1 cellular context compared by ENCODE assay signal in genomic region chr2:9003616-9004337, GRCh38.
TF ChIP-seq lines count a peak whose summit lies in the region.

A gene with protein sequence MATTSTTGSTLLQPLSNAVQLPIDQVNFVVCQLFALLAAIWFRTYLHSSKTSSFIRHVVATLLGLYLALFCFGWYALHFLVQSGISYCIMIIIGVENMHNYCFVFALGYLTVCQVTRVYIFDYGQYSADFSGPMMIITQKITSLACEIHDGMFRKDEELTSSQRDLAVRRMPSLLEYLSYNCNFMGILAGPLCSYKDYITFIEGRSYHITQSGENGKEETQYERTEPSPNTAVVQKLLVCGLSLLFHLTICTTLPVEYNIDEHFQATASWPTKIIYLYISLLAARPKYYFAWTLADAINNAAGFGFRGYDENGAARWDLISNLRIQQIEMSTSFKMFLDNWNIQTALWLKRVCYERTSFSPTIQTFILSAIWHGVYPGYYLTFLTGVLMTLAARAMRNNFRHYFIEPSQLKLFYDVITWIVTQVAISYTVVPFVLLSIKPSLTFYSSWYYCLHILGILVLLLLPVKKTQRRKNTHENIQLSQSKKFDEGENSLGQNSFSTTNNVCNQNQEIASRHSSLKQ (minus strand): TSS chr2:9003684. CDS start chr2:9003614, 70 bp downstream.

TF ChIP-seq in GM12878, 131 proteins besides CTCF, POLR2A, EP300 and RAD21 (continued from another document and continues in another):
- TF ChIP-seq, protein P1, sequence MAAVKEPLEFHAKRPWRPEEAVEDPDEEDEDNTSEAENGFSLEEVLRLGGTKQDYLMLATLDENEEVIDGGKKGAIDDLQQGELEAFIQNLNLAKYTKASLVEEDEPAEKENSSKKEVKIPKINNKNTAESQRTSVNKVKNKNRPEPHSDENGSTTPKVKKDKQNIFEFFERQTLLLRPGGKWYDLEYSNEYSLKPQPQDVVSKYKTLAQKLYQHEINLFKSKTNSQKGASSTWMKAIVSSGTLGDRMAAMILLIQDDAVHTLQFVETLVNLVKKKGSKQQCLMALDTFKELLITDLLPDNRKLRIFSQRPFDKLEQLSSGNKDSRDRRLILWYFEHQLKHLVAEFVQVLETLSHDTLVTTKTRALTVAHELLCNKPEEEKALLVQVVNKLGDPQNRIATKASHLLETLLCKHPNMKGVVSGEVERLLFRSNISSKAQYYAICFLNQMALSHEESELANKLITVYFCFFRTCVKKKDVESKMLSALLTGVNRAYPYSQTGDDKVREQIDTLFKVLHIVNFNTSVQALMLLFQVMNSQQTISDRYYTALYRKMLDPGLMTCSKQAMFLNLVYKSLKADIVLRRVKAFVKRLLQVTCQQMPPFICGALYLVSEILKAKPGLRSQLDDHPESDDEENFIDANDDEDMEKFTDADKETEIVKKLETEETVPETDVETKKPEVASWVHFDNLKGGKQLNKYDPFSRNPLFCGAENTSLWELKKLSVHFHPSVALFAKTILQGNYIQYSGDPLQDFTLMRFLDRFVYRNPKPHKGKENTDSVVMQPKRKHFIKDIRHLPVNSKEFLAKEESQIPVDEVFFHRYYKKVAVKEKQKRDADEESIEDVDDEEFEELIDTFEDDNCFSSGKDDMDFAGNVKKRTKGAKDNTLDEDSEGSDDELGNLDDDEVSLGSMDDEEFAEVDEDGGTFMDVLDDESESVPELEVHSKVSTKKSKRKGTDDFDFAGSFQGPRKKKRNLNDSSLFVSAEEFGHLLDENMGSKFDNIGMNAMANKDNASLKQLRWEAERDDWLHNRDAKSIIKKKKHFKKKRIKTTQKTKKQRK (IDR thresholded peaks at IDR 0.05; ENCODE audit: low read depth, low read length), result no peak
- no peak for TF ChIP-seq STAT3 (IDR thresholded peaks at IDR 0.05; ENCODE audit: low read depth, low read length)
- no peak for TF ChIP-seq RFX5 (IDR thresholded peaks at IDR 0.05; ENCODE audit: low read depth, low read length)
- TF ChIP-seq MTA3 (IDR thresholded peaks at IDR 0.05; ENCODE audit: borderline replicate concordance, low read length), result no peak
- no peak for TF ChIP-seq STAT1 (conservative IDR thresholded peaks at IDR 0.05)
- no peak for TF ChIP-seq SMAD5 (IDR thresholded peaks at IDR 0.05; ENCODE audit: low read depth)
- no peak for TF ChIP-seq SMC3 (IDR thresholded peaks at IDR 0.05; ENCODE audit: borderline replicate concordance, low read length)
- TF ChIP-seq HDAC6 (IDR thresholded peaks at IDR 0.05; ENCODE audit: unreplicated experiment), result no peak
- peak; percentile 73 for TF ChIP-seq NBN (IDR thresholded peaks at IDR 0.05)
- TF ChIP-seq ZNF207 (IDR thresholded peaks at IDR 0.05; ENCODE audit: borderline replicate concordance), result peak; percentile 80; the same call in 1 of the 2 replicates
- TF ChIP-seq YY1 (IDR thresholded peaks at IDR 0.05; ENCODE audit: low read depth, low read length), result no peak
- TF ChIP-seq BCL11A (IDR thresholded peaks at IDR 0.05; ENCODE audit: low read depth, low read length), result no peak
- peak; percentile 87 for TF ChIP-seq CHD2 (IDR thresholded peaks at IDR 0.05; ENCODE audit: borderline replicate concordance, low read depth, low read length)
- no peak for TF ChIP-seq RUNX3 (IDR thresholded peaks at IDR 0.05; ENCODE audit: low read length)
- no peak for TF ChIP-seq SIX5 (IDR thresholded peaks at IDR 0.05; ENCODE audit: low read depth, low read length, severe bottlenecking)
- no peak for TF ChIP-seq ATF7 (IDR thresholded peaks at IDR 0.05; ENCODE audit: low read depth)
- no peak for TF ChIP-seq ELK1 (IDR thresholded peaks at IDR 0.05; ENCODE audit: low read depth, low read length)
- TF ChIP-seq PAX8 (IDR thresholded peaks at IDR 0.05), result no peak
- no peak for TF ChIP-seq NRF1 (conservative IDR thresholded peaks at IDR 0.05; ENCODE audit: low read depth, low read length)
- TF ChIP-seq SMARCA5 (IDR thresholded peaks at IDR 0.05), result peak; percentile 29
- TF ChIP-seq, protein P2, sequence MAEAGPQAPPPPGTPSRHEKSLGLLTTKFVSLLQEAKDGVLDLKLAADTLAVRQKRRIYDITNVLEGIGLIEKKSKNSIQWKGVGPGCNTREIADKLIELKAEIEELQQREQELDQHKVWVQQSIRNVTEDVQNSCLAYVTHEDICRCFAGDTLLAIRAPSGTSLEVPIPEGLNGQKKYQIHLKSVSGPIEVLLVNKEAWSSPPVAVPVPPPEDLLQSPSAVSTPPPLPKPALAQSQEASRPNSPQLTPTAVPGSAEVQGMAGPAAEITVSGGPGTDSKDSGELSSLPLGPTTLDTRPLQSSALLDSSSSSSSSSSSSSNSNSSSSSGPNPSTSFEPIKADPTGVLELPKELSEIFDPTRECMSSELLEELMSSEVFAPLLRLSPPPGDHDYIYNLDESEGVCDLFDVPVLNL (IDR thresholded peaks at IDR 0.05; ENCODE audit: low read depth, low read length), result no peak
- TF ChIP-seq NFXL1 (IDR thresholded peaks at IDR 0.05; ENCODE audit: borderline replicate concordance), result no peak
- TF ChIP-seq ZNF384 (IDR thresholded peaks at IDR 0.05; ENCODE audit: borderline replicate concordance, low read depth, low read length), result no peak
- no peak for TF ChIP-seq NFIC (IDR thresholded peaks at IDR 0.05; ENCODE audit: low read depth, low read length)
- TF ChIP-seq SMAD1 (IDR thresholded peaks at IDR 0.05; ENCODE audit: low read depth, partially characterized antibody), result no peak
- no peak for TF ChIP-seq TCF7 (IDR thresholded peaks at IDR 0.05; ENCODE audit: borderline replicate concordance)
- no peak for TF ChIP-seq HCFC1 (IDR thresholded peaks at IDR 0.05; ENCODE audit: low read length)
- no peak for TF ChIP-seq E4F1 (IDR thresholded peaks at IDR 0.05; ENCODE audit: borderline replicate concordance, partially characterized antibody)
- TF ChIP-seq PML (IDR thresholded peaks at IDR 0.05; ENCODE audit: low read length), result no peak
- TF ChIP-seq, protein P3, sequence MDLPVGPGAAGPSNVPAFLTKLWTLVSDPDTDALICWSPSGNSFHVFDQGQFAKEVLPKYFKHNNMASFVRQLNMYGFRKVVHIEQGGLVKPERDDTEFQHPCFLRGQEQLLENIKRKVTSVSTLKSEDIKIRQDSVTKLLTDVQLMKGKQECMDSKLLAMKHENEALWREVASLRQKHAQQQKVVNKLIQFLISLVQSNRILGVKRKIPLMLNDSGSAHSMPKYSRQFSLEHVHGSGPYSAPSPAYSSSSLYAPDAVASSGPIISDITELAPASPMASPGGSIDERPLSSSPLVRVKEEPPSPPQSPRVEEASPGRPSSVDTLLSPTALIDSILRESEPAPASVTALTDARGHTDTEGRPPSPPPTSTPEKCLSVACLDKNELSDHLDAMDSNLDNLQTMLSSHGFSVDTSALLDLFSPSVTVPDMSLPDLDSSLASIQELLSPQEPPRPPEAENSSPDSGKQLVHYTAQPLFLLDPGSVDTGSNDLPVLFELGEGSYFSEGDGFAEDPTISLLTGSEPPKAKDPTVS (IDR thresholded peaks at IDR 0.05; ENCODE audit: low read depth, low read length), result no peak
- no peak for TF ChIP-seq YBX1 (IDR thresholded peaks at IDR 0.05)
- TF ChIP-seq CHD1 (IDR thresholded peaks at IDR 0.05; ENCODE audit: low read depth, low read length), result no peak
- TF ChIP-seq TBL1XR1 (IDR thresholded peaks at IDR 0.05; ENCODE audit: low read depth, low read length), result no peak
- TF ChIP-seq SPI1 (IDR thresholded peaks at IDR 0.05; ENCODE audit: borderline replicate concordance, insufficient read depth, low read depth, low read length), result no peak
- TF ChIP-seq, protein P4, sequence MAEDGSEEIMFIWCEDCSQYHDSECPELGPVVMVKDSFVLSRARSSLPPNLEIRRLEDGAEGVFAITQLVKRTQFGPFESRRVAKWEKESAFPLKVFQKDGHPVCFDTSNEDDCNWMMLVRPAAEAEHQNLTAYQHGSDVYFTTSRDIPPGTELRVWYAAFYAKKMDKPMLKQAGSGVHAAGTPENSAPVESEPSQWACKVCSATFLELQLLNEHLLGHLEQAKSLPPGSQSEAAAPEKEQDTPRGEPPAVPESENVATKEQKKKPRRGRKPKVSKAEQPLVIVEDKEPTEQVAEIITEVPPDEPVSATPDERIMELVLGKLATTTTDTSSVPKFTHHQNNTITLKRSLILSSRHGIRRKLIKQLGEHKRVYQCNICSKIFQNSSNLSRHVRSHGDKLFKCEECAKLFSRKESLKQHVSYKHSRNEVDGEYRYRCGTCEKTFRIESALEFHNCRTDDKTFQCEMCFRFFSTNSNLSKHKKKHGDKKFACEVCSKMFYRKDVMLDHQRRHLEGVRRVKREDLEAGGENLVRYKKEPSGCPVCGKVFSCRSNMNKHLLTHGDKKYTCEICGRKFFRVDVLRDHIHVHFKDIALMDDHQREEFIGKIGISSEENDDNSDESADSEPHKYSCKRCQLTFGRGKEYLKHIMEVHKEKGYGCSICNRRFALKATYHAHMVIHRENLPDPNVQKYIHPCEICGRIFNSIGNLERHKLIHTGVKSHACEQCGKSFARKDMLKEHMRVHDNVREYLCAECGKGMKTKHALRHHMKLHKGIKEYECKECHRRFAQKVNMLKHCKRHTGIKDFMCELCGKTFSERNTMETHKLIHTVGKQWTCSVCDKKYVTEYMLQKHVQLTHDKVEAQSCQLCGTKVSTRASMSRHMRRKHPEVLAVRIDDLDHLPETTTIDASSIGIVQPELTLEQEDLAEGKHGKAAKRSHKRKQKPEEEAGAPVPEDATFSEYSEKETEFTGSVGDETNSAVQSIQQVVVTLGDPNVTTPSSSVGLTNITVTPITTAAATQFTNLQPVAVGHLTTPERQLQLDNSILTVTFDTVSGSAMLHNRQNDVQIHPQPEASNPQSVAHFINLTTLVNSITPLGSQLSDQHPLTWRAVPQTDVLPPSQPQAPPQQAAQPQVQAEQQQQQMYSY (CRISPR knock-in tag; IDR thresholded peaks at IDR 0.05), result no peak
- TF ChIP-seq ASH2L (IDR thresholded peaks at IDR 0.05; ENCODE audit: borderline replicate concordance, low read depth), result no peak
- TF ChIP-seq ZNF274 (IDR thresholded peaks at IDR 0.05; ENCODE audit: insufficient read depth, insufficient read length), result no peak
- TF ChIP-seq, protein P5, sequence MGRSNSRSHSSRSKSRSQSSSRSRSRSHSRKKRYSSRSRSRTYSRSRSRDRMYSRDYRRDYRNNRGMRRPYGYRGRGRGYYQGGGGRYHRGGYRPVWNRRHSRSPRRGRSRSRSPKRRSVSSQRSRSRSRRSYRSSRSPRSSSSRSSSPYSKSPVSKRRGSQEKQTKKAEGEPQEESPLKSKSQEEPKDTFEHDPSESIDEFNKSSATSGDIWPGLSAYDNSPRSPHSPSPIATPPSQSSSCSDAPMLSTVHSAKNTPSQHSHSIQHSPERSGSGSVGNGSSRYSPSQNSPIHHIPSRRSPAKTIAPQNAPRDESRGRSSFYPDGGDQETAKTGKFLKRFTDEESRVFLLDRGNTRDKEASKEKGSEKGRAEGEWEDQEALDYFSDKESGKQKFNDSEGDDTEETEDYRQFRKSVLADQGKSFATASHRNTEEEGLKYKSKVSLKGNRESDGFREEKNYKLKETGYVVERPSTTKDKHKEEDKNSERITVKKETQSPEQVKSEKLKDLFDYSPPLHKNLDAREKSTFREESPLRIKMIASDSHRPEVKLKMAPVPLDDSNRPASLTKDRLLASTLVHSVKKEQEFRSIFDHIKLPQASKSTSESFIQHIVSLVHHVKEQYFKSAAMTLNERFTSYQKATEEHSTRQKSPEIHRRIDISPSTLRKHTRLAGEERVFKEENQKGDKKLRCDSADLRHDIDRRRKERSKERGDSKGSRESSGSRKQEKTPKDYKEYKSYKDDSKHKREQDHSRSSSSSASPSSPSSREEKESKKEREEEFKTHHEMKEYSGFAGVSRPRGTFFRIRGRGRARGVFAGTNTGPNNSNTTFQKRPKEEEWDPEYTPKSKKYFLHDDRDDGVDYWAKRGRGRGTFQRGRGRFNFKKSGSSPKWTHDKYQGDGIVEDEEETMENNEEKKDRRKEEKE (IDR thresholded peaks at IDR 0.05), result no peak
- peak; percentile 78 for TF ChIP-seq IKZF1 (conservative IDR thresholded peaks at IDR 0.05)
- no peak for TF ChIP-seq MXI1 (IDR thresholded peaks at IDR 0.05; ENCODE audit: low read depth, low read length)
- TF ChIP-seq IKZF2 (IDR thresholded peaks at IDR 0.05), result no peak
- TF ChIP-seq, protein P6, sequence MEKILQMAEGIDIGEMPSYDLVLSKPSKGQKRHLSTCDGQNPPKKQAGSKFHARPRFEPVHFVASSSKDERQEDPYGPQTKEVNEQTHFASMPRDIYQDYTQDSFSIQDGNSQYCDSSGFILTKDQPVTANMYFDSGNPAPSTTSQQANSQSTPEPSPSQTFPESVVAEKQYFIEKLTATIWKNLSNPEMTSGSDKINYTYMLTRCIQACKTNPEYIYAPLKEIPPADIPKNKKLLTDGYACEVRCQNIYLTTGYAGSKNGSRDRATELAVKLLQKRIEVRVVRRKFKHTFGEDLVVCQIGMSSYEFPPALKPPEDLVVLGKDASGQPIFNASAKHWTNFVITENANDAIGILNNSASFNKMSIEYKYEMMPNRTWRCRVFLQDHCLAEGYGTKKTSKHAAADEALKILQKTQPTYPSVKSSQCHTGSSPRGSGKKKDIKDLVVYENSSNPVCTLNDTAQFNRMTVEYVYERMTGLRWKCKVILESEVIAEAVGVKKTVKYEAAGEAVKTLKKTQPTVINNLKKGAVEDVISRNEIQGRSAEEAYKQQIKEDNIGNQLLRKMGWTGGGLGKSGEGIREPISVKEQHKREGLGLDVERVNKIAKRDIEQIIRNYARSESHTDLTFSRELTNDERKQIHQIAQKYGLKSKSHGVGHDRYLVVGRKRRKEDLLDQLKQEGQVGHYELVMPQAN (conservative IDR thresholded peaks at IDR 0.05), result peak; percentile 62
- TF ChIP-seq NR2C1 (IDR thresholded peaks at IDR 0.05), result 0 out of 2 replicates have a peak, but pooled peaks have one; percentile 9
- no peak for TF ChIP-seq CEBPB (IDR thresholded peaks at IDR 0.05; ENCODE audit: borderline replicate concordance in 1 of 2, low read depth in 2 of 2, low read length in 2 of 2)
